In the genomic region with DNA sequence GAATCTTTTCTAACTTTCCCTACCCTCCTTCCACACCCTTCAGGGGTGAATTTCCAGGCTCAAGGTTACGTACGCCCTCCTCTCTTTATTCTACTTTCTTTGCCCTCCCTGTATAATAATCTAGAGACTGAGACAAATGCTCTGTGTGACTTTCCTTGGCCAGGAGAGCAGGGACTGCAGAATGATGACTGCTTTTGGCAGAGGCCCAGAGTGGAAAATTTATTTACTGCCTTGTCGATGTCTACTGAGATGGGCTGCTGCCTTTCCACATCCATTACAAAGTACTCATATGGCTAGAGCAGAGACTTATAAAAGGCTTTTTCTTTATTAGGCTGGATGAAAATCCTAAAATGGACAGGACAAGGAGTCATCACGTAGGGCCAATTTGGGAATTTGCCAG, we compare ENCODE assay signal across 17 cellular contexts.
DNase-seq lines count a peak whose midpoint lies in the region; TF ChIP-seq lines count a peak whose summit lies in the region.
"Had no signal": no experiment of that assay in that cellular context is flagged by ENCODE, and none has a peak within 500 bp of the region (broad histone marks: within the 10 kb centered on the region; RNA-seq: fewer than 3 reads in every experiment).

No MANE protein-coding gene starts in this region.

- no peaks in the 10 kb centered on the region for H3K9me3 ChIP-seq in adrenal gland (replicated peaks in 1 of 3)
- H3K9me3 ChIP-seq in neuronal stem cell (replicated peaks in 1 of 2; ENCODE audit: control insufficient read depth in 2 of 2, insufficient read depth in 1 of 2, low read depth in 1 of 2, low read length in 2 of 2) = no peaks in the 10 kb centered on the region
- H3K9me3 ChIP-seq in effector memory CD4-positive, alpha-beta T cell (ENCODE audit: control insufficient read depth, low read length) = no peaks in the 10 kb centered on the region
- H3K9me3 ChIP-seq: SJCRH30 had no signal

- H3K4me3 ChIP-seq in adrenal gland = no peak overlapping the region
- H3K4me3 ChIP-seq in neuronal stem cell (ENCODE audit: low read length in 2 of 2) = no peak overlapping the region
- no peak overlapping the region for H3K4me3 ChIP-seq in effector memory CD4-positive, alpha-beta T cell (ENCODE audit: insufficient read depth, low read depth, low read length, poor library complexity, severe bottlenecking)
- H3K4me3 ChIP-seq: PC-9, SJCRH30 had no signal

- no peak overlapping the region for H2AK5ac ChIP-seq in neuronal stem cell (ENCODE audit: low read depth, low read length)

- H3K18ac ChIP-seq in neuronal stem cell (ENCODE audit: low read length) = no peak overlapping the region

- H3K27ac ChIP-seq in adrenal gland (no peak overlapping the region), neuronal stem cell (replicated peaks; ENCODE audit: low read length) (no peak overlapping the region)
- no peak overlapping the region for H3K27ac ChIP-seq in effector memory CD4-positive, alpha-beta T cell (ENCODE audit: insufficient read depth, low read length, poor library complexity, severe bottlenecking)
- H3K27ac ChIP-seq: 22Rv1, KMS-11, PC-9, RWPE1, SJCRH30 had no signal

- no peak overlapping the region for H3K23ac ChIP-seq in neuronal stem cell (ENCODE audit: low read depth, low read length, poor library complexity)

- no peak for TF ChIP-seq POLR2A in adrenal gland (IDR thresholded peaks at IDR 0.05)

- intact Hi-C loops in adrenal gland (cut with DNase I) = no loop called here

- H3K27me3 ChIP-seq in adrenal gland = no peaks in the 10 kb centered on the region
- H3K27me3 ChIP-seq in neuronal stem cell (ENCODE audit: control insufficient read depth in 3 of 3, insufficient read depth in 3 of 3, low read depth in 1 of 3, low read length in 3 of 3) = no peaks in the 10 kb centered on the region
- H3K27me3 ChIP-seq in effector memory CD4-positive, alpha-beta T cell (replicated peaks; ENCODE audit: control insufficient read depth, insufficient read depth, low read length, poor library complexity, severe bottlenecking) = no peaks in the 10 kb centered on the region
- H3K27me3 ChIP-seq: SJCRH30 had no signal

- H3K79me1 ChIP-seq in neuronal stem cell (ENCODE audit: low read depth, low read length) = no peaks in the 10 kb centered on the region

- H3K36me3 ChIP-seq in adrenal gland (replicated peaks in 1 of 2) = no peaks in the 10 kb centered on the region
- H3K36me3 ChIP-seq in neuronal stem cell (replicated peaks in 1 of 2; ENCODE audit: control insufficient read depth in 2 of 2, insufficient read depth in 2 of 2, low read length in 2 of 2) = no peaks in the 10 kb centered on the region
- no peaks in the 10 kb centered on the region for H3K36me3 ChIP-seq in effector memory CD4-positive, alpha-beta T cell (ENCODE audit: control insufficient read depth, insufficient read depth, low read length)
- H3K36me3 ChIP-seq: SJCRH30 had no signal

- H3K4ac ChIP-seq in neuronal stem cell (ENCODE audit: low read length) = no peak overlapping the region

- peak; percentile 25 for DNase-seq in DMS 273 (lab: John Stamatoyannopoulos, UW; ENCODE audit: unreplicated experiment)
- DNase-seq in DMS 273 treated with DMSO at 0.1 percent for 48 hours (lab: John Stamatoyannopoulos, UW) = no peak
- DNase-seq in NCI-H446 (lab: John Stamatoyannopoulos, UW) = peak; percentile 47 to 73
- DNase-seq in adrenal gland = peak; percentile 27 to 64 (median 45)
- no peak for DNase-seq in neuronal stem cell (ENCODE audit: low spot score)
- DNase-seq in NCI-H526 (lab: John Stamatoyannopoulos, UW) = no peak
- no peak for DNase-seq in effector memory CD4-positive, alpha-beta T cell
- no peak for DNase-seq in KG1 (lab: John Stamatoyannopoulos, UW)
- DNase-seq: AML-193, DMS153, NCI-H146, NCI-H2081 treated with DMSO at 0.1 percent for 48 hours, PC-9, SJCRH30 had no signal

- no peak overlapping the region for H3K9ac ChIP-seq in neuronal stem cell (ENCODE audit: low read depth, low read length, poor library complexity)
- H3K9ac ChIP-seq: KMS-11 had no signal

- H2BK12ac ChIP-seq in neuronal stem cell (ENCODE audit: low read length) = no peak overlapping the region

- no peak overlapping the region for H2BK15ac ChIP-seq in neuronal stem cell (ENCODE audit: low read length)

- TF ChIP-seq CTCF in adrenal gland (IDR thresholded peaks at IDR 0.05) = no peak

- WGBS in adrenal gland, 4 donors = 22 to 31% (median 27%) methylated on average over 4 of the region's 4 CpGs
- WGBS in neuronal stem cell (ENCODE audit: extremely low coverage in 2 of 2, insufficient read length in 2 of 2, insufficient replicate concordance in 1 of 2), 2 donors = no CpG with 5 or more reads among the region's 4 CpGs

- H2BK120ac ChIP-seq in neuronal stem cell (ENCODE audit: low read depth, low read length) = no peak overlapping the region

- H4K8ac ChIP-seq in neuronal stem cell (ENCODE audit: low read depth, low read length) = no peak overlapping the region

- H3K4me1 ChIP-seq in adrenal gland (replicated peaks in 1 of 2) (peaks cover 0 to 6% of the 10 kb centered on the region in 2 donors), neuronal stem cell (ENCODE audit: control insufficient read depth in 2 of 2, insufficient read depth in 1 of 2, low read depth in 1 of 2, low read length in 2 of 2) (peaks cover 0 to 11% of the 10 kb centered on the region in 2 donors)
- no peaks in the 10 kb centered on the region for H3K4me1 ChIP-seq in effector memory CD4-positive, alpha-beta T cell (ENCODE audit: control insufficient read depth, insufficient read depth, low read length, poor library complexity, severe bottlenecking)
- H3K4me1 ChIP-seq: SJCRH30 had no signal

- no peak overlapping the region for H3K14ac ChIP-seq in neuronal stem cell (ENCODE audit: low read length)

- H2BK5ac ChIP-seq in neuronal stem cell (ENCODE audit: low read length) = no peak overlapping the region

- H3K4me2 ChIP-seq in neuronal stem cell (ENCODE audit: insufficient read depth, low read length, poor library complexity, severe bottlenecking) = no peak overlapping the region
- H3K4me2 ChIP-seq: KMS-11, PC-9 had no signal

- peak overlapping the region; percentile 58 for H2AFZ ChIP-seq in neuronal stem cell (ENCODE audit: low read length)
- H2AFZ ChIP-seq: PC-9 had no signal

- H4K91ac ChIP-seq in neuronal stem cell (ENCODE audit: low read depth, low read length, poor library complexity) = no peak overlapping the region

Comparison
In these comparisons a context has a peak if more than half of its experiments do, and no peak if none do; other contexts are left out.
1. DNase-seq: peak in DMS 273 (single experiment), NCI-H446 (2 of 2) and adrenal gland (7 of 7); none in DMS 273 treated with DMSO at 0.1 percent for 48 hours (single experiment), neuronal stem cell (single experiment), NCI-H526 (0 of 2), effector memory CD4-positive, alpha-beta T cell (0 of 3) and KG1 (single experiment).